ENCODE assay signal across 1 cellular context in genomic region chr10:117175901-117176534, GRCh38.
TF ChIP-seq lines count a peak whose summit lies in the region.

No MANE protein-coding gene starts in this region.

TF ChIP-seq in GM23338, 12 proteins besides CTCF, POLR2A, EP300 and RAD21 (continued from another document):
- TF ChIP-seq ZNF462 (CRISPR knock-in tag; IDR thresholded peaks at IDR 0.05) (no peak), STAT1 (IDR thresholded peaks at IDR 0.05; ENCODE audit: unreplicated experiment) (no peak), REST (IDR thresholded peaks at IDR 0.05; ENCODE audit: unreplicated experiment) (no peak), POLR2AphosphoS5 (IDR thresholded peaks at IDR 0.05; ENCODE audit: low read depth) (no peak)
